In genomic region chr7:98284335-98285036, GRCh38 we compare ENCODE assay signal across 1 cellular context.
A peak's percentile ranks its signal among the peaks of the same experiment; 100 is the strongest.
TF ChIP-seq lines count a peak whose summit lies in the region.

No MANE protein-coding gene starts in this region.

TF ChIP-seq in HepG2, 621 proteins besides CTCF, POLR2A, EP300 and RAD21 (continued from another document and continues in another):
- TF ChIP-seq, protein P1, sequence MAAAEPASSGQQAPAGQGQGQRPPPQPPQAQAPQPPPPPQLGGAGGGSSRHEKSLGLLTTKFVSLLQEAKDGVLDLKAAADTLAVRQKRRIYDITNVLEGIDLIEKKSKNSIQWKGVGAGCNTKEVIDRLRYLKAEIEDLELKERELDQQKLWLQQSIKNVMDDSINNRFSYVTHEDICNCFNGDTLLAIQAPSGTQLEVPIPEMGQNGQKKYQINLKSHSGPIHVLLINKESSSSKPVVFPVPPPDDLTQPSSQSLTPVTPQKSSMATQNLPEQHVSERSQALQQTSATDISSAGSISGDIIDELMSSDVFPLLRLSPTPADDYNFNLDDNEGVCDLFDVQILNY (CRISPR knock-in tag; conservative IDR thresholded peaks at IDR 0.05) = no peak
- TF ChIP-seq, protein P2, sequence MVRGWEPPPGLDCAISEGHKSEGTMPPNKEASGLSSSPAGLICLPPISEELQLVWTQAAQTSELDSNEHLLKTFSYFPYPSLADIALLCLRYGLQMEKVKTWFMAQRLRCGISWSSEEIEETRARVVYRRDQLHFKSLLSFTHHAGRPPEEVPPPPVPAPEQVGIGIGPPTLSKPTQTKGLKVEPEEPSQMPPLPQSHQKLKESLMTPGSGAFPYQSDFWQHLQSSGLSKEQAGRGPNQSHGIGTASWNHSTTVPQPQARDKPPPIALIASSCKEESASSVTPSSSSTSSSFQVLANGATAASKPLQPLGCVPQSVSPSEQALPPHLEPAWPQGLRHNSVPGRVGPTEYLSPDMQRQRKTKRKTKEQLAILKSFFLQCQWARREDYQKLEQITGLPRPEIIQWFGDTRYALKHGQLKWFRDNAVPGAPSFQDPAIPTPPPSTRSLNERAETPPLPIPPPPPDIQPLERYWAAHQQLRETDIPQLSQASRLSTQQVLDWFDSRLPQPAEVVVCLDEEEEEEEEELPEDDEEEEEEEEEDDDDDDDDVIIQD (CRISPR knock-in tag; IDR thresholded peaks at IDR 0.05; ENCODE audit: low read depth) = no peak
- no peak for TF ChIP-seq MBNL3 (CRISPR knock-in tag; conservative IDR thresholded peaks at IDR 0.05)
- TF ChIP-seq, protein P3, sequence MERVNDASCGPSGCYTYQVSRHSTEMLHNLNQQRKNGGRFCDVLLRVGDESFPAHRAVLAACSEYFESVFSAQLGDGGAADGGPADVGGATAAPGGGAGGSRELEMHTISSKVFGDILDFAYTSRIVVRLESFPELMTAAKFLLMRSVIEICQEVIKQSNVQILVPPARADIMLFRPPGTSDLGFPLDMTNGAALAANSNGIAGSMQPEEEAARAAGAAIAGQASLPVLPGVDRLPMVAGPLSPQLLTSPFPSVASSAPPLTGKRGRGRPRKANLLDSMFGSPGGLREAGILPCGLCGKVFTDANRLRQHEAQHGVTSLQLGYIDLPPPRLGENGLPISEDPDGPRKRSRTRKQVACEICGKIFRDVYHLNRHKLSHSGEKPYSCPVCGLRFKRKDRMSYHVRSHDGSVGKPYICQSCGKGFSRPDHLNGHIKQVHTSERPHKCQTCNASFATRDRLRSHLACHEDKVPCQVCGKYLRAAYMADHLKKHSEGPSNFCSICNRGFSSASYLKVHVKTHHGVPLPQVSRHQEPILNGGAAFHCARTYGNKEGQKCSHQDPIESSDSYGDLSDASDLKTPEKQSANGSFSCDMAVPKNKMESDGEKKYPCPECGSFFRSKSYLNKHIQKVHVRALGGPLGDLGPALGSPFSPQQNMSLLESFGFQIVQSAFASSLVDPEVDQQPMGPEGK (CRISPR knock-in tag; IDR thresholded peaks at IDR 0.05) = peak; percentile 62; the same call in 1 of the 2 replicates
- no peak for TF ChIP-seq ZFP41 (CRISPR knock-in tag; IDR thresholded peaks at IDR 0.05; ENCODE audit: borderline replicate concordance)
- TF ChIP-seq NPAS2 (CRISPR knock-in tag; IDR thresholded peaks at IDR 0.05; ENCODE audit: borderline replicate concordance) = no peak
- TF ChIP-seq TEAD3 (CRISPR knock-in tag; optimal IDR thresholded peaks at IDR 0.05; ENCODE audit: borderline replicate concordance) = peak; percentile 66
- TF ChIP-seq PLRG1 (conservative IDR thresholded peaks at IDR 0.05) = no peak
- TF ChIP-seq, protein P4, sequence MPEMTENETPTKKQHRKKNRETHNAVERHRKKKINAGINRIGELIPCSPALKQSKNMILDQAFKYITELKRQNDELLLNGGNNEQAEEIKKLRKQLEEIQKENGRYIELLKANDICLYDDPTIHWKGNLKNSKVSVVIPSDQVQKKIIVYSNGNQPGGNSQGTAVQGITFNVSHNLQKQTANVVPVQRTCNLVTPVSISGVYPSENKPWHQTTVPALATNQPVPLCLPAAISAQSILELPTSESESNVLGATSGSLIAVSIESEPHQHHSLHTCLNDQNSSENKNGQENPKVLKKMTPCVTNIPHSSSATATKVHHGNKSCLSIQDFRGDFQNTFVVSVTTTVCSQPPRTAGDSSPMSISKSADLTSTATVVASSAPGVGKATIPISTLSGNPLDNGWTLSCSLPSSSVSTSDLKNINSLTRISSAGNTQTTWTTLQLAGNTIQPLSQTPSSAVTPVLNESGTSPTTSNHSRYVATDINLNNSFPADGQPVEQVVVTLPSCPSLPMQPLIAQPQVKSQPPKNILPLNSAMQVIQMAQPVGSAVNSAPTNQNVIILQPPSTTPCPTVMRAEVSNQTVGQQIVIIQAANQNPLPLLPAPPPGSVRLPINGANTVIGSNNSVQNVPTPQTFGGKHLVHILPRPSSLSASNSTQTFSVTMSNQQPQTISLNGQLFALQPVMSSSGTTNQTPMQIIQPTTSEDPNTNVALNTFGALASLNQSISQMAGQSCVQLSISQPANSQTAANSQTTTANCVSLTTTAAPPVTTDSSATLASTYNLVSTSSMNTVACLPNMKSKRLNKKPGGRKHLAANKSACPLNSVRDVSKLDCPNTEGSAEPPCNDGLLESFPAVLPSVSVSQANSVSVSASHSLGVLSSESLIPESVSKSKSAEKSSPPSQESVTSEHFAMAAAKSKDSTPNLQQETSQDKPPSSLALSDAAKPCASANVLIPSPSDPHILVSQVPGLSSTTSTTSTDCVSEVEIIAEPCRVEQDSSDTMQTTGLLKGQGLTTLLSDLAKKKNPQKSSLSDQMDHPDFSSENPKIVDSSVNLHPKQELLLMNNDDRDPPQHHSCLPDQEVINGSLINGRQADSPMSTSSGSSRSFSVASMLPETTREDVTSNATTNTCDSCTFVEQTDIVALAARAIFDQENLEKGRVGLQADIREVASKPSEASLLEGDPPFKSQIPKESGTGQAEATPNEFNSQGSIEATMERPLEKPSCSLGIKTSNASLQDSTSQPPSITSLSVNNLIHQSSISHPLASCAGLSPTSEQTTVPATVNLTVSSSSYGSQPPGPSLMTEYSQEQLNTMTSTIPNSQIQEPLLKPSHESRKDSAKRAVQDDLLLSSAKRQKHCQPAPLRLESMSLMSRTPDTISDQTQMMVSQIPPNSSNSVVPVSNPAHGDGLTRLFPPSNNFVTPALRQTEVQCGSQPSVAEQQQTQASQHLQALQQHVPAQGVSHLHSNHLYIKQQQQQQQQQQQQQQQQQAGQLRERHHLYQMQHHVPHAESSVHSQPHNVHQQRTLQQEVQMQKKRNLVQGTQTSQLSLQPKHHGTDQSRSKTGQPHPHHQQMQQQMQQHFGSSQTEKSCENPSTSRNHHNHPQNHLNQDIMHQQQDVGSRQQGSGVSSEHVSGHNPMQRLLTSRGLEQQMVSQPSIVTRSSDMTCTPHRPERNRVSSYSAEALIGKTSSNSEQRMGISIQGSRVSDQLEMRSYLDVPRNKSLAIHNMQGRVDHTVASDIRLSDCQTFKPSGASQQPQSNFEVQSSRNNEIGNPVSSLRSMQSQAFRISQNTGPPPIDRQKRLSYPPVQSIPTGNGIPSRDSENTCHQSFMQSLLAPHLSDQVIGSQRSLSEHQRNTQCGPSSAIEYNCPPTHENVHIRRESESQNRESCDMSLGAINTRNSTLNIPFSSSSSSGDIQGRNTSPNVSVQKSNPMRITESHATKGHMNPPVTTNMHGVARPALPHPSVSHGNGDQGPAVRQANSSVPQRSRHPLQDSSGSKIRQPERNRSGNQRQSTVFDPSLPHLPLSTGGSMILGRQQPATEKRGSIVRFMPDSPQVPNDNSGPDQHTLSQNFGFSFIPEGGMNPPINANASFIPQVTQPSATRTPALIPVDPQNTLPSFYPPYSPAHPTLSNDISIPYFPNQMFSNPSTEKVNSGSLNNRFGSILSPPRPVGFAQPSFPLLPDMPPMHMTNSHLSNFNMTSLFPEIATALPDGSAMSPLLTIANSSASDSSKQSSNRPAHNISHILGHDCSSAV (CRISPR knock-in tag; IDR thresholded peaks at IDR 0.05; ENCODE audit: borderline replicate concordance) = no peak
- TF ChIP-seq MZF1 (CRISPR knock-in tag; IDR thresholded peaks at IDR 0.05; ENCODE audit: borderline replicate concordance) = no peak
- no peak for TF ChIP-seq ZNF121 (CRISPR knock-in tag; IDR thresholded peaks at IDR 0.05)
- no peak for TF ChIP-seq ASH2L (IDR thresholded peaks at IDR 0.05; ENCODE audit: insufficient read length, low read depth, low read length)
- TF ChIP-seq CREM (IDR thresholded peaks at IDR 0.05) = no peak
- TF ChIP-seq CREM (CRISPR knock-in tag; IDR thresholded peaks at IDR 0.05) = no peak
- TF ChIP-seq SAP130 (CRISPR knock-in tag; IDR thresholded peaks at IDR 0.05; ENCODE audit: low read depth) = peak; percentile 51; the same call in 1 of the 2 replicates
- TF ChIP-seq, protein P5, sequence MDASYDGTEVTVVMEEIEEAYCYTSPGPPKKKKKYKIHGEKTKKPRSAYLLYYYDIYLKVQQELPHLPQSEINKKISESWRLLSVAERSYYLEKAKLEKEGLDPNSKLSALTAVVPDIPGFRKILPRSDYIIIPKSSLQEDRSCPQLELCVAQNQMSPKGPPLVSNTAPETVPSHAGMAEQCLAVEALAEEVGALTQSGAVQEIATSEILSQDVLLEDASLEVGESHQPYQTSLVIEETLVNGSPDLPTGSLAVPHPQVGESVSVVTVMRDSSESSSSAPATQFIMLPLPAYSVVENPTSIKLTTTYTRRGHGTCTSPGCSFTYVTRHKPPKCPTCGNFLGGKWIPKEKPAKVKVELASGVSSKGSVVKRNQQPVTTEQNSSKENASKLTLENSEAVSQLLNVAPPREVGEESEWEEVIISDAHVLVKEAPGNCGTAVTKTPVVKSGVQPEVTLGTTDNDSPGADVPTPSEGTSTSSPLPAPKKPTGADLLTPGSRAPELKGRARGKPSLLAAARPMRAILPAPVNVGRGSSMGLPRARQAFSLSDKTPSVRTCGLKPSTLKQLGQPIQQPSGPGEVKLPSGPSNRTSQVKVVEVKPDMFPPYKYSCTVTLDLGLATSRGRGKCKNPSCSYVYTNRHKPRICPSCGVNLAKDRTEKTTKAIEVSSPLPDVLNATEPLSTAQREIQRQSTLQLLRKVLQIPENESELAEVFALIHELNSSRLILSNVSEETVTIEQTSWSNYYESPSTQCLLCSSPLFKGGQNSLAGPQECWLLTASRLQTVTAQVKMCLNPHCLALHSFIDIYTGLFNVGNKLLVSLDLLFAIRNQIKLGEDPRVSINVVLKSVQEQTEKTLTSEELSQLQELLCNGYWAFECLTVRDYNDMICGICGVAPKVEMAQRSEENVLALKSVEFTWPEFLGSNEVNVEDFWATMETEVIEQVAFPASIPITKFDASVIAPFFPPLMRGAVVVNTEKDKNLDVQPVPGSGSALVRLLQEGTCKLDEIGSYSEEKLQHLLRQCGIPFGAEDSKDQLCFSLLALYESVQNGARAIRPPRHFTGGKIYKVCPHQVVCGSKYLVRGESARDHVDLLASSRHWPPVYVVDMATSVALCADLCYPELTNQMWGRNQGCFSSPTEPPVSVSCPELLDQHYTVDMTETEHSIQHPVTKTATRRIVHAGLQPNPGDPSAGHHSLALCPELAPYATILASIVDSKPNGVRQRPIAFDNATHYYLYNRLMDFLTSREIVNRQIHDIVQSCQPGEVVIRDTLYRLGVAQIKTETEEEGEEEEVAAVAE (CRISPR knock-in tag; IDR thresholded peaks at IDR 0.05; ENCODE audit: borderline replicate concordance) = no peak
- no peak for TF ChIP-seq JDP2 (CRISPR knock-in tag; IDR thresholded peaks at IDR 0.05; ENCODE audit: borderline replicate concordance)
- no peak for TF ChIP-seq ELF1 (CRISPR knock-in tag; IDR thresholded peaks at IDR 0.05)
- TF ChIP-seq, protein P6, sequence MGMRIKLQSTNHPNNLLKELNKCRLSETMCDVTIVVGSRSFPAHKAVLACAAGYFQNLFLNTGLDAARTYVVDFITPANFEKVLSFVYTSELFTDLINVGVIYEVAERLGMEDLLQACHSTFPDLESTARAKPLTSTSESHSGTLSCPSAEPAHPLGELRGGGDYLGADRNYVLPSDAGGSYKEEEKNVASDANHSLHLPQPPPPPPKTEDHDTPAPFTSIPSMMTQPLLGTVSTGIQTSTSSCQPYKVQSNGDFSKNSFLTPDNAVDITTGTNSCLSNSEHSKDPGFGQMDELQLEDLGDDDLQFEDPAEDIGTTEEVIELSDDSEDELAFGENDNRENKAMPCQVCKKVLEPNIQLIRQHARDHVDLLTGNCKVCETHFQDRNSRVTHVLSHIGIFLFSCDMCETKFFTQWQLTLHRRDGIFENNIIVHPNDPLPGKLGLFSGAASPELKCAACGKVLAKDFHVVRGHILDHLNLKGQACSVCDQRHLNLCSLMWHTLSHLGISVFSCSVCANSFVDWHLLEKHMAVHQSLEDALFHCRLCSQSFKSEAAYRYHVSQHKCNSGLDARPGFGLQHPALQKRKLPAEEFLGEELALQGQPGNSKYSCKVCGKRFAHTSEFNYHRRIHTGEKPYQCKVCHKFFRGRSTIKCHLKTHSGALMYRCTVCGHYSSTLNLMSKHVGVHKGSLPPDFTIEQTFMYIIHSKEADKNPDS (CRISPR knock-in tag; IDR thresholded peaks at IDR 0.05) = no peak
- peak; percentile 65; the same call in 1 of the 2 replicates for TF ChIP-seq HIC2 (CRISPR knock-in tag; IDR thresholded peaks at IDR 0.05; ENCODE audit: low read depth)
- TF ChIP-seq, protein P7, sequence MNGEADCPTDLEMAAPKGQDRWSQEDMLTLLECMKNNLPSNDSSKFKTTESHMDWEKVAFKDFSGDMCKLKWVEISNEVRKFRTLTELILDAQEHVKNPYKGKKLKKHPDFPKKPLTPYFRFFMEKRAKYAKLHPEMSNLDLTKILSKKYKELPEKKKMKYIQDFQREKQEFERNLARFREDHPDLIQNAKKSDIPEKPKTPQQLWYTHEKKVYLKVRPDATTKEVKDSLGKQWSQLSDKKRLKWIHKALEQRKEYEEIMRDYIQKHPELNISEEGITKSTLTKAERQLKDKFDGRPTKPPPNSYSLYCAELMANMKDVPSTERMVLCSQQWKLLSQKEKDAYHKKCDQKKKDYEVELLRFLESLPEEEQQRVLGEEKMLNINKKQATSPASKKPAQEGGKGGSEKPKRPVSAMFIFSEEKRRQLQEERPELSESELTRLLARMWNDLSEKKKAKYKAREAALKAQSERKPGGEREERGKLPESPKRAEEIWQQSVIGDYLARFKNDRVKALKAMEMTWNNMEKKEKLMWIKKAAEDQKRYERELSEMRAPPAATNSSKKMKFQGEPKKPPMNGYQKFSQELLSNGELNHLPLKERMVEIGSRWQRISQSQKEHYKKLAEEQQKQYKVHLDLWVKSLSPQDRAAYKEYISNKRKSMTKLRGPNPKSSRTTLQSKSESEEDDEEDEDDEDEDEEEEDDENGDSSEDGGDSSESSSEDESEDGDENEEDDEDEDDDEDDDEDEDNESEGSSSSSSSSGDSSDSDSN (CRISPR knock-in tag; IDR thresholded peaks at IDR 0.05) = 0 out of 2 replicates have a peak, but pooled peaks have one; percentile 27
- TF ChIP-seq ZBTB44 (CRISPR knock-in tag; IDR thresholded peaks at IDR 0.05) = no peak
- no peak for TF ChIP-seq ZNF550 (CRISPR knock-in tag; IDR thresholded peaks at IDR 0.05; ENCODE audit: borderline replicate concordance)
- no peak for TF ChIP-seq SMARCC2 (IDR thresholded peaks at IDR 0.05)
- peak; percentile 70 for TF ChIP-seq AGO2 (optimal IDR thresholded peaks at IDR 0.05; ENCODE audit: low read depth, low read length)
- 0 out of 2 replicates have a peak, but pooled peaks have one; percentile 68 for TF ChIP-seq HNRNPL (IDR thresholded peaks at IDR 0.05; ENCODE audit: low read depth, low read length)
